Comparison of ENCODE assay signal across 8 cellular contexts in genomic region chr17:46782250-46782953, GRCh38. TPM values are rescaled to one million over a fixed set of nuclear protein-coding genes. Genes with fewer than 3 reads are reported as not detected.
DNase-seq lines count a peak whose midpoint lies in the region; ATAC-seq and TF ChIP-seq lines count a peak whose summit lies in the region.

No MANE protein-coding gene starts in this region.

- no peaks in the 10 kb centered on the region for H3K36me3 Mint-ChIP-seq in activated CD4-positive, alpha-beta T cell treated with anti-CD3 and anti-CD28 coated beads, Interleukin-2, amount 10 ng/mL, durations not matched to agents 24 days and 14 days (ENCODE audit: low read depth)
- peaks cover 3% of the 10 kb centered on the region for H3K36me3 Mint-ChIP-seq in effector memory CD8-positive, alpha-beta T cell (ENCODE audit: insufficient read depth)
- no peaks in the 10 kb centered on the region for H3K36me3 Mint-ChIP-seq in osteocyte (ENCODE audit: unreplicated experiment)

- H3K27ac Mint-ChIP-seq in activated CD4-positive, alpha-beta T cell treated with anti-CD3 and anti-CD28 coated beads, Interleukin-2, amount 10 ng/mL, durations not matched to agents 24 days and 14 days: no peak overlapping the region
- H3K27ac Mint-ChIP-seq in effector memory CD8-positive, alpha-beta T cell: no peak overlapping the region
- no peak overlapping the region for H3K27ac Mint-ChIP-seq in osteocyte (ENCODE audit: unreplicated experiment)

- peak; percentile 70 for DNase-seq in activated CD4-positive, alpha-beta T cell treated with anti-CD3 and anti-CD28 coated beads, Interleukin-2, amount 10 ng/mL, durations not matched to agents 24 days and 14 days
- DNase-seq in activated CD4-positive, alpha-beta T cell treated with anti-CD3 and anti-CD28 coated beads, Interleukin-2, amount 50 U/mL, for 4 hours: no peak
- DNase-seq in NCI-H69 (lab: John Stamatoyannopoulos, UW): peak; percentile 46
- DNase-seq in effector memory CD8-positive, alpha-beta T cell: no peak
- DNase-seq in osteocyte (ENCODE audit: extremely low spot score, unreplicated experiment): no peak
- no peak for DNase-seq in NOMO-1 treated with DMSO at 0.1 percent for 48 hours (lab: John Stamatoyannopoulos, UW; ENCODE audit: unreplicated experiment)
- DNase-seq in NCI-H526 treated with DMSO at 0.1 percent for 48 hours (lab: John Stamatoyannopoulos, UW): no peak
- DNase-seq in NCI-H446 (lab: John Stamatoyannopoulos, UW): no peak

- no peak overlapping the region for H3K4me3 Mint-ChIP-seq in activated CD4-positive, alpha-beta T cell treated with anti-CD3 and anti-CD28 coated beads, Interleukin-2, amount 10 ng/mL, durations not matched to agents 24 days and 14 days
- H3K4me3 Mint-ChIP-seq in effector memory CD8-positive, alpha-beta T cell: no peak overlapping the region
- H3K4me3 Mint-ChIP-seq in osteocyte (ENCODE audit: unreplicated experiment): no peak overlapping the region

- H3K27me3 Mint-ChIP-seq in activated CD4-positive, alpha-beta T cell treated with anti-CD3 and anti-CD28 coated beads, Interleukin-2, amount 10 ng/mL, durations not matched to agents 24 days and 14 days: peaks cover 6% of the 10 kb centered on the region
- H3K27me3 Mint-ChIP-seq in effector memory CD8-positive, alpha-beta T cell: peaks cover 30 to 58% of the 10 kb centered on the region in 2 donors
- peaks cover 2% of the 10 kb centered on the region for H3K27me3 Mint-ChIP-seq in osteocyte (ENCODE audit: unreplicated experiment)

- intact Hi-C loops in activated CD4-positive, alpha-beta T cell treated with anti-CD3 and anti-CD28 coated beads, Interleukin-2, amount 10 ng/mL, durations not matched to agents 24 days and 14 days (cut with micrococcal nuclease): no loop called here

- peak; percentile 63 for TF ChIP-seq CTCF in osteocyte (IDR thresholded peaks at IDR 0.05)

- H3K9me3 Mint-ChIP-seq in activated CD4-positive, alpha-beta T cell treated with anti-CD3 and anti-CD28 coated beads, Interleukin-2, amount 10 ng/mL, durations not matched to agents 24 days and 14 days: no peaks in the 10 kb centered on the region
- no peaks in the 10 kb centered on the region for H3K9me3 Mint-ChIP-seq in effector memory CD8-positive, alpha-beta T cell
- no peaks in the 10 kb centered on the region for H3K9me3 Mint-ChIP-seq in osteocyte (ENCODE audit: unreplicated experiment)

- peak; percentile 41 for ATAC-seq in effector memory CD8-positive, alpha-beta T cell (replicated peaks)

- H3K4me1 Mint-ChIP-seq in activated CD4-positive, alpha-beta T cell treated with anti-CD3 and anti-CD28 coated beads, Interleukin-2, amount 10 ng/mL, durations not matched to agents 24 days and 14 days: no peaks in the 10 kb centered on the region
- H3K4me1 Mint-ChIP-seq in effector memory CD8-positive, alpha-beta T cell (ENCODE audit: low read depth in 2 of 2): peaks cover 0 to 2% of the 10 kb centered on the region in 2 donors
- no peaks in the 10 kb centered on the region for H3K4me1 Mint-ChIP-seq in osteocyte (ENCODE audit: unreplicated experiment)

RNA-seq across cellular contexts. Expression of gene WNT3, which starts 36.1 kb away (rescaled TPM):
- 0.05 and 0.07 TPM in 2 replicates for total RNA-seq in activated CD4-positive, alpha-beta T cell treated with anti-CD3 and anti-CD28 coated beads, Interleukin-2, amount 10 ng/mL, durations not matched to agents 24 days and 14 days
- 2.0 and 2.4 TPM in 2 replicates for total RNA-seq in osteocyte

Comparison
In these comparisons a context has a peak if more than half of its experiments do, and no peak if none do; other contexts are left out.
1. DNase-seq: peak in activated CD4-positive, alpha-beta T cell treated with anti-CD3 and anti-CD28 coated beads, Interleukin-2, amount 10 ng/mL, durations not matched to agents 24 days and 14 days (single experiment) and NCI-H69 (single experiment); none in activated CD4-positive, alpha-beta T cell treated with anti-CD3 and anti-CD28 coated beads, Interleukin-2, amount 50 U/mL, for 4 hours (0 of 2), effector memory CD8-positive, alpha-beta T cell (0 of 3), osteocyte (single experiment), NOMO-1 treated with DMSO at 0.1 percent for 48 hours (single experiment), NCI-H526 treated with DMSO at 0.1 percent for 48 hours (single experiment) and NCI-H446 (0 of 2).